ENCODE assay signal across 16 cellular contexts in the genomic region with DNA sequence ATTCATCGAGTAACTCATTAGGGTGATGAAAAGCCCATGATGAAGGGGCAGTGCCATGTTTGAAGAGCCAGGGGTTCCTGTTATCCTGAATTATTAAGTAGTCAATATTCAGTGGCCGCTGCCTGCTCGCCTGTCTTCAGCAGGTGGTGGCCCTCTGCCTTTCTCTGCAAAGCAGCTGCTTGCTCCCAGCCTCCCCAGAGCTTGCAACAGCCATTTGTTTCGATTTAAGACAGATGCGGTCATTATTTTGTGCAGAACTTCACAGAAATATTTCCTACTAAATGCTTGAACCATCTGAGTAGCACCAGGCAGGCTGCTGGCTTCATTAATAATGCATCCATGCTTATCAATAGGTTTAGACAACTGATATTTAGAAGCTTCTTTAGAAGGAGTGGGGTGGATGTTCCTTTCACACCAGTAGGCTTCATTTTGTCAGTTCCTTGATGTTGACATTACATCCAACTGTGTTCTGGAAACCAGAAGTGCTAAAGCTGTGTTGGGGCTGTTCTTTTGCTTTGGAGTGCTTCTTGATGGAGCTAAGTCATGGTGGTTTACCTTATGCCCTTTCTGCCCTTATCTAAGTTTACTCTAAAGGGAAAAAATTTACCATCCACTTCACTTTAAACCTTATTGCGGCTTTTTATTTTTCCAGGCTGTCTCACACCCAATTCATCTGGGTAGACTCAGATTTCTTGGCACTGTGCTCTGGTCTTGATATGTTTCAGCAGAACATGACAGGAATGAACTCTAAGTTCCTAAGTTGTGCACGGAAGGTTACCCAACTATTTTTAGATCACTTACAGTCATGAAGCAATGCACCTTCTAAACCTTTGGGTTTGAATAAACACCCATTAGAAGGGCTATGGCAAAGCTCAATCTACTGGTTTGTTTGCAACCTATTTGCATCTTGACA.
DNase-seq lines count a peak whose midpoint lies in the region; ATAC-seq and TF ChIP-seq lines count a peak whose summit lies in the region.
"Had no signal": no experiment of that assay in that cellular context is flagged by ENCODE, and none has a peak within 500 bp of the region (broad histone marks: within the 10 kb centered on the region; RNA-seq: fewer than 3 reads in every experiment).

No MANE protein-coding gene starts in this region.

- ATAC-seq in GM23338 (no peak), HG03469 (IDR thresholded peaks at IDR 0.05; ENCODE audit: unreplicated experiment) (no peak), HG03342 (IDR thresholded peaks at IDR 0.05; ENCODE audit: unreplicated experiment) (no peak), GM18517 (IDR thresholded peaks at IDR 0.05; ENCODE audit: unreplicated experiment) (no peak)

- no peaks in the 10 kb centered on the region for H3K27me3 ChIP-seq in GM23338 (ENCODE audit: insufficient read depth)
- H3K27me3 ChIP-seq: SJSA1, upper lobe of left lung had no signal

- H3K27me3 Mint-ChIP-seq in GM23338 (ENCODE audit: insufficient read depth, low read depth, poor library complexity) (no peaks in the 10 kb centered on the region), glutamatergic neuron (ENCODE audit: unreplicated experiment) (peaks cover 5% of the 10 kb centered on the region)

- DNase-seq in GM23338 (ENCODE audit: low spot score) (no peak), astrocyte of the spinal cord (ENCODE audit: low read depth, low spot score) (peak; percentile 25), glutamatergic neuron (peak; percentile 63), retina (peak; percentile 63), ecto neural progenitor cell (ENCODE audit: low spot score) (no peak)
- DNase-seq: activated CD4-positive, alpha-beta T cell treated with anti-CD3 and anti-CD28 coated beads, Interleukin-2, amount 50 U/mL, for 4 hours; amygdala; CD8-positive, alpha-beta memory T cell; naive B cell; stimulated activated CD4-positive, alpha-beta T cell treated with anti-CD3 and anti-CD28 coated beads, Interleukin-4, amount 100 ng/mL, for 4 hours had no signal

- H3K27ac ChIP-seq in GM23338 (ENCODE audit: low read depth) = no peak overlapping the region
- H3K27ac ChIP-seq: SJSA1 had no signal

- in situ Hi-C loops in astrocyte of the spinal cord (cut with HindIII; ENCODE audit: low sequenced_read_pairs) = no loop called here

- no peak overlapping the region; the same call in 1 of the 2 replicates for H3K27ac Mint-ChIP-seq in GM23338
- peak overlapping the region; percentile 72 for H3K27ac Mint-ChIP-seq in glutamatergic neuron (ENCODE audit: unreplicated experiment)
- H3K27ac Mint-ChIP-seq: activated T-helper 1 cell treated with anti-CD3 and anti-CD28 coated beads, Interleukin-12 subunit alpha, Interleukin-12 subunit beta, Interleukin-2, Interleukin-4 antibody, amounts not matched to agents 30 ng/mL and 10 ng/mL and 1 ng/mL, durations not matched to agents 14 hours and 24 hours and 36 hours; CD8-positive, alpha-beta memory T cell; naive B cell had no signal

- H3K4me2 ChIP-seq in GM23338 = no peak overlapping the region

- no peaks in the 10 kb centered on the region for H3K79me2 ChIP-seq in GM23338 (replicated peaks; ENCODE audit: insufficient read depth)

- H3K4me3 ChIP-seq in GM23338 (no peak overlapping the region), astrocyte of the spinal cord (ENCODE audit: low read depth, low read length) (no peak overlapping the region)
- H3K4me3 ChIP-seq: SJSA1, upper lobe of left lung had no signal

- H3K4me3 Mint-ChIP-seq in GM23338 (no peak overlapping the region), glutamatergic neuron (ENCODE audit: unreplicated experiment) (peak overlapping the region; percentile 13)
- H3K4me3 Mint-ChIP-seq: activated T-helper 1 cell treated with anti-CD3 and anti-CD28 coated beads, Interleukin-12 subunit alpha, Interleukin-12 subunit beta, Interleukin-2, Interleukin-4 antibody, amounts not matched to agents 30 ng/mL and 10 ng/mL and 1 ng/mL, durations not matched to agents 14 hours and 24 hours and 36 hours; CD8-positive, alpha-beta memory T cell; naive B cell had no signal

- 0 out of 3 replicates have a peak, but pooled peaks cover 3% of the 10 kb centered on the region for H3K4me1 Mint-ChIP-seq in GM23338
- H3K4me1 Mint-ChIP-seq in glutamatergic neuron (ENCODE audit: low read depth, unreplicated experiment) = peaks cover 15% of the 10 kb centered on the region
- H3K4me1 Mint-ChIP-seq: CD8-positive, alpha-beta memory T cell; naive B cell had no signal

- H3K9me2 ChIP-seq in GM23338 (ENCODE audit: insufficient read depth) = no peaks in the 10 kb centered on the region

- H4K20me1 ChIP-seq in GM23338 (replicated peaks; ENCODE audit: insufficient read depth) = no peaks in the 10 kb centered on the region

- no peaks in the 10 kb centered on the region; the same call in 1 of the 2 replicates for H3K4me1 ChIP-seq in GM23338 (ENCODE audit: insufficient read depth)
- H3K4me1 ChIP-seq: SJSA1 had no signal

- H3K36me3 Mint-ChIP-seq in GM23338 (ENCODE audit: low read depth) = peaks cover 3% of the 10 kb centered on the region
- H3K36me3 Mint-ChIP-seq in glutamatergic neuron (ENCODE audit: unreplicated experiment) = no peaks in the 10 kb centered on the region
- H3K36me3 Mint-ChIP-seq: CD8-positive, alpha-beta memory T cell had no signal

- no peaks in the 10 kb centered on the region for H3K36me3 ChIP-seq in GM23338 (ENCODE audit: insufficient read depth)
- H3K36me3 ChIP-seq: SJSA1, upper lobe of left lung had no signal

- no peaks in the 10 kb centered on the region for H3F3A ChIP-seq in GM23338 (replicated peaks; ENCODE audit: low read depth)

- peak overlapping the region; percentile 4; the same call in 1 of the 2 replicates for H2AFZ ChIP-seq in GM23338

- TF ChIP-seq CTCF in GM23338 (conservative IDR thresholded peaks at IDR 0.05; ENCODE audit: low read depth in 2 of 2) = no peak
- TF ChIP-seq CTCF in astrocyte of the spinal cord (IDR thresholded peaks at IDR 0.05; ENCODE audit: low read depth, low read length) = no peak
- no peak for TF ChIP-seq CTCF in glutamatergic neuron (IDR thresholded peaks at IDR 0.05; ENCODE audit: partially characterized antibody, unreplicated experiment)

- H3K9me3 Mint-ChIP-seq in GM23338 (peaks cover 5% of the 10 kb centered on the region; the same call in 2 of the 3 replicates), glutamatergic neuron (ENCODE audit: unreplicated experiment) (peaks cover 11% of the 10 kb centered on the region)
- H3K9me3 Mint-ChIP-seq: activated T-helper 1 cell treated with anti-CD3 and anti-CD28 coated beads, Interleukin-12 subunit alpha, Interleukin-12 subunit beta, Interleukin-2, Interleukin-4 antibody, amounts not matched to agents 30 ng/mL and 10 ng/mL and 1 ng/mL, durations not matched to agents 14 hours and 24 hours and 36 hours had no signal

TF ChIP-seq in GM23338, 12 proteins besides CTCF, POLR2A, EP300 and RAD21 (continues in another document):
- TF ChIP-seq, protein P1, sequence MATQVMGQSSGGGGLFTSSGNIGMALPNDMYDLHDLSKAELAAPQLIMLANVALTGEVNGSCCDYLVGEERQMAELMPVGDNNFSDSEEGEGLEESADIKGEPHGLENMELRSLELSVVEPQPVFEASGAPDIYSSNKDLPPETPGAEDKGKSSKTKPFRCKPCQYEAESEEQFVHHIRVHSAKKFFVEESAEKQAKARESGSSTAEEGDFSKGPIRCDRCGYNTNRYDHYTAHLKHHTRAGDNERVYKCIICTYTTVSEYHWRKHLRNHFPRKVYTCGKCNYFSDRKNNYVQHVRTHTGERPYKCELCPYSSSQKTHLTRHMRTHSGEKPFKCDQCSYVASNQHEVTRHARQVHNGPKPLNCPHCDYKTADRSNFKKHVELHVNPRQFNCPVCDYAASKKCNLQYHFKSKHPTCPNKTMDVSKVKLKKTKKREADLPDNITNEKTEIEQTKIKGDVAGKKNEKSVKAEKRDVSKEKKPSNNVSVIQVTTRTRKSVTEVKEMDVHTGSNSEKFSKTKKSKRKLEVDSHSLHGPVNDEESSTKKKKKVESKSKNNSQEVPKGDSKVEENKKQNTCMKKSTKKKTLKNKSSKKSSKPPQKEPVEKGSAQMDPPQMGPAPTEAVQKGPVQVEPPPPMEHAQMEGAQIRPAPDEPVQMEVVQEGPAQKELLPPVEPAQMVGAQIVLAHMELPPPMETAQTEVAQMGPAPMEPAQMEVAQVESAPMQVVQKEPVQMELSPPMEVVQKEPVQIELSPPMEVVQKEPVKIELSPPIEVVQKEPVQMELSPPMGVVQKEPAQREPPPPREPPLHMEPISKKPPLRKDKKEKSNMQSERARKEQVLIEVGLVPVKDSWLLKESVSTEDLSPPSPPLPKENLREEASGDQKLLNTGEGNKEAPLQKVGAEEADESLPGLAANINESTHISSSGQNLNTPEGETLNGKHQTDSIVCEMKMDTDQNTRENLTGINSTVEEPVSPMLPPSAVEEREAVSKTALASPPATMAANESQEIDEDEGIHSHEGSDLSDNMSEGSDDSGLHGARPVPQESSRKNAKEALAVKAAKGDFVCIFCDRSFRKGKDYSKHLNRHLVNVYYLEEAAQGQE (IDR thresholded peaks at IDR 0.05; ENCODE audit: unreplicated experiment) = no peak
- no peak for TF ChIP-seq ETS1 (IDR thresholded peaks at IDR 0.05)
- no peak for TF ChIP-seq JUNB (IDR thresholded peaks at IDR 0.05; ENCODE audit: unreplicated experiment)
- TF ChIP-seq EZH2 (IDR thresholded peaks at IDR 0.05; ENCODE audit: low read depth, unreplicated experiment) = no peak
- TF ChIP-seq NANOG (IDR thresholded peaks at IDR 0.05; ENCODE audit: borderline replicate concordance) = no peak
- TF ChIP-seq CREB1 (CRISPR knock-in tag; IDR thresholded peaks at IDR 0.05; ENCODE audit: low read depth) = no peak
- no peak for TF ChIP-seq STAT1 (IDR thresholded peaks at IDR 0.05; ENCODE audit: unreplicated experiment)
- TF ChIP-seq EZH2phosphoT487 (IDR thresholded peaks at IDR 0.05; ENCODE audit: unreplicated experiment) = no peak

Comparison
In these comparisons a context has a peak if more than half of its experiments do, and no peak if none do; other contexts are left out.
1. DNase-seq: peak in astrocyte of the spinal cord (single experiment), glutamatergic neuron (single experiment) and retina (single experiment); none in GM23338 (single experiment) and ecto neural progenitor cell (single experiment).